ENCODE assay signal across 31 cellular contexts in genomic region chr4:44025376-44026020, GRCh38.
"Had no signal": no experiment of that assay in that cellular context is flagged by ENCODE, and none has a peak within 500 bp of the region (broad histone marks: within the 10 kb centered on the region; RNA-seq: fewer than 3 reads in every experiment).

No MANE protein-coding gene starts in this region.

- H3K9me3 Mint-ChIP-seq: activated CD8-positive, alpha-beta T cell treated with anti-CD3 and anti-CD28 coated beads for 36 hours had no signal

- H3K9me3 ChIP-seq: Peyer's patch, SJSA1, SK-N-SH had no signal

- FAIRE-seq: TTC549 had no signal

- H3K4me1 Mint-ChIP-seq: activated CD4-positive, alpha-beta T cell treated with anti-CD3 and anti-CD28 coated beads, Interleukin-2, amount 10 ng/mL, durations not matched to agents 24 days and 14 days; activated naive CD8-positive, alpha-beta T cell treated with anti-CD3 and anti-CD28 coated beads for 36 hours; activated T-helper 17 cell treated with anti-CD3 and anti-CD28 coated beads, Interleukin-2, amount 50 U/mL, for 72 hours had no signal

- H3K36me3 ChIP-seq: brain microvascular endothelial cell, Peyer's patch, SJSA1 had no signal

- H3K4me1 ChIP-seq: Peyer's patch, SJSA1 had no signal

- H3K36me3 Mint-ChIP-seq: activated naive CD8-positive, alpha-beta T cell treated with anti-CD3 and anti-CD28 coated beads for 36 hours had no signal

- H3K27ac Mint-ChIP-seq: activated CD4-positive, alpha-beta T cell treated with anti-CD3 and anti-CD28 coated beads, Interleukin-2, amount 10 ng/mL, durations not matched to agents 24 days and 14 days; activated CD8-positive, alpha-beta T cell treated with anti-CD3 and anti-CD28 coated beads for 36 hours; activated naive CD8-positive, alpha-beta T cell treated with anti-CD3 and anti-CD28 coated beads for 36 hours; activated T-cell treated with anti-CD3 and anti-CD28 coated beads, Interleukin-2, amount 50 U/mL, for 72 hours; activated T-helper 17 cell treated with anti-CD3 and anti-CD28 coated beads, Interleukin-2, amount 50 U/mL, for 72 hours; T-helper 1 cell treated with Interleukin-12 subunit alpha and Interleukin-12 subunit beta and Interleukin-4 antibody, amounts not matched to agents 30 μg/mL and 1 μg/mL, for 36 hours; T-helper 2 cell treated with Interferon-gamma antibody and Interleukin-4, amounts not matched to agents 5 μg/mL and 100 μg/mL, for 36 hours had no signal

- H3K4me3 ChIP-seq: Peyer's patch, SJSA1 had no signal

- H3K4me2 ChIP-seq: KMS-11, SK-N-SH had no signal

- H3K9ac ChIP-seq: KMS-11, SK-N-SH had no signal

- H3K27ac ChIP-seq: brain microvascular endothelial cell, KMS-11, Peyer's patch, SJSA1 had no signal

- H3K4me3 Mint-ChIP-seq: activated CD4-positive, alpha-beta T cell treated with anti-CD3 and anti-CD28 coated beads, Interleukin-2, amount 10 ng/mL, durations not matched to agents 24 days and 14 days; activated CD8-positive, alpha-beta T cell treated with anti-CD3 and anti-CD28 coated beads for 36 hours; activated naive CD8-positive, alpha-beta T cell treated with anti-CD3 and anti-CD28 coated beads for 36 hours; activated T-cell treated with anti-CD3 and anti-CD28 coated beads, Interleukin-2, amount 50 U/mL, for 72 hours; activated T-helper 17 cell treated with anti-CD3 and anti-CD28 coated beads, Interleukin-2, amount 50 U/mL, for 72 hours; T-helper 1 cell treated with Interleukin-12 subunit alpha and Interleukin-12 subunit beta and Interleukin-4 antibody, amounts not matched to agents 30 μg/mL and 1 μg/mL, for 36 hours; T-helper 2 cell treated with Interferon-gamma antibody and Interleukin-4, amounts not matched to agents 5 μg/mL and 100 μg/mL, for 36 hours had no signal

- H3K27me3 ChIP-seq: brain microvascular endothelial cell, Peyer's patch, SJSA1 had no signal

- H3K27me3 Mint-ChIP-seq: activated CD4-positive, alpha-beta T cell treated with anti-CD3 and anti-CD28 coated beads, Interleukin-2, amount 10 ng/mL, durations not matched to agents 24 days and 14 days; activated CD8-positive, alpha-beta T cell treated with anti-CD3 and anti-CD28 coated beads for 36 hours; activated naive CD8-positive, alpha-beta T cell treated with anti-CD3 and anti-CD28 coated beads for 36 hours; activated T-helper 17 cell treated with anti-CD3 and anti-CD28 coated beads, Interleukin-2, amount 50 U/mL, for 72 hours had no signal

- DNase-seq: activated CD4-positive, alpha-beta T cell treated with anti-CD3 and anti-CD28 coated beads, Interleukin-2, amount 10 ng/mL, durations not matched to agents 24 days and 14 days; activated CD4-positive, alpha-beta T cell treated with anti-CD3 and anti-CD28 coated beads, Interleukin-2, amount 50 U/mL, for 4 hours; activated CD8-positive, alpha-beta T cell treated with anti-CD3 and anti-CD28 coated beads for 36 hours; activated effector memory CD4-positive, alpha-beta T cell treated with anti-CD3 and anti-CD28 coated beads, Interleukin-2, amount 50 U/mL, for 16 hours; activated naive CD4-positive, alpha-beta T cell; activated naive CD4-positive, alpha-beta T cell treated with anti-CD3 and anti-CD28 coated beads, Interleukin-2, amount 50 U/mL, for 16 hours; activated naive CD8-positive, alpha-beta T cell treated with anti-CD3 and anti-CD28 coated beads for 36 hours; activated T-cell treated with anti-CD3 and anti-CD28 coated beads, Interleukin-2, amount 50 U/mL, for 1 hour; activated T-cell treated with anti-CD3 and anti-CD28 coated beads, Interleukin-2, amount 50 U/mL, for 72 hours; amniotic stem cell; aorta; brain microvascular endothelial cell; MM.1S; MV-4-11; NCI-H1092; NCI-H1436 treated with DMSO at 0.1 percent for 48 hours; NCI-H1694 treated with DMSO at 0.1 percent for 48 hours; NCI-H2029; NCI-H345; NCI-H524 treated with DMSO at 0.1 percent for 48 hours; PC-3; Peyer's patch; RPMI8226; SHP77 treated with DMSO at 0.1 percent for 48 hours; SK-N-SH had no signal

- ATAC-seq: activated CD8-positive, alpha-beta T cell treated with anti-CD3 and anti-CD28 coated beads for 36 hours; activated T-cell treated with anti-CD3 and anti-CD28 coated beads, Interleukin-2, amount 50 U/mL, for 72 hours; activated T-helper 17 cell treated with anti-CD3 and anti-CD28 coated beads, Interleukin-2, amount 50 U/mL, for 72 hours; PC-3 had no signal

- H3K9me2 ChIP-seq: SK-N-SH had no signal
